In the genomic region with DNA sequence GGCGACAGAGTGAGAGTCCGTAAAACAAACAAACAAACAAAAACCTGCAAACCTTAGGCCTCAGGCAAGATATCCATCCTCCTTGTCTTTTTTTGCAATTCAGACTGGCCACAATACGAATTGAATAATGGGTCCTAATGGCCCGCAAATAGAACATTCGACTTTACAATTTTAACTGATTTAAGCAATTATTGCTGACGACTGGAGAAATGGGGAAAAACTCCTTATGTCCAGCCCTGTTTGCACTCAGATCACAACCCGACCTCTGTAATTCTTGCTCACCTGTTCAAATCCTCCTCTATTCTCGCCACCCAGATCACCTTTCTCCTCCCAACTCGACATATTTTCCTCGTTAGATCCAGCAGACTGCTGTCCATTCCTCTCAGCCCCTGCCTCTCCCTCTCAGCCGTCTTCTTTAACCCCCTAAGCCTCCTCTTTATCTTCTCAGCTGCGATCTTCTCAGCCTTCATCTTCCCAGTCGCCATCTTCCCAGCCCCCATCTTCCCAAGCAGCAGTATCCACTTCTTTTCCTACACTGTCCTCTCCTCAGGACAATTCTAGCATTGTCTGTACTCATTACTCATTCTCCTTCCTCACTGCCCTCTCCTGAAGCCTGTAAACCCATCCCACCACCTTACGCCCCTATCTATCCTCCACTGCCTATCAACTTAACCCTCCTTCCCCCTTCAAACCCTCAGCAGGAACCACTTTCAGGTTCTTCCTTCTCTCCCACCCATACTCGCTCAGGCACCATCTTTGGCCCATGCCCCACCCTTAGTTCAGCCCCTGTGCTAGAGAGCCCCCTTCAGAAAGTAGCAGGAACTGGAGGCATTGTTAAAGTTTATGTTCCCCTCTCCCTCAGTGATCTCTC, we compare ENCODE assay signal across 13 cellular contexts.
A peak's percentile ranks its signal among the peaks of the same experiment; 100 is the strongest.
DNase-seq lines count a peak whose midpoint lies in the region; ATAC-seq and TF ChIP-seq lines count a peak whose summit lies in the region.
"Had no signal": no experiment of that assay in that cellular context is flagged by ENCODE, and none has a peak within 500 bp of the region (broad histone marks: within the 10 kb centered on the region; RNA-seq: fewer than 3 reads in every experiment).

No MANE protein-coding gene starts in this region.

- DNase-seq in HCT116 (ENCODE audit: low read depth, low spot score) (no peak), OCI-M1 (lab: John Stamatoyannopoulos, UW) (peak; percentile 62), fibroblast of the aortic adventitia (ENCODE audit: low read depth) (no peak), left lobe of liver (ENCODE audit: low spot score) (no peak)
- no peak for DNase-seq in activated T-helper 2 cell treated with anti-CD3 and anti-CD28 coated beads, Interferon-gamma antibody, Interleukin-2, Interleukin-4, amounts not matched to agents 10 μg/mL and 5 μg/mL and 100 μg/mL, durations not matched to agents 14 hours and 24 hours and 36 hours (ENCODE audit: low spot score)
- DNase-seq: activated naive CD4-positive, alpha-beta T cell treated with anti-CD3 and anti-CD28 coated beads, Interleukin-2, amount 10 ng/mL, durations not matched to agents 7 days and 5 days; CD4-positive, CD25-positive, alpha-beta regulatory T cell; NCI-H1417; NCI-H69 had no signal

- H3K27me3 ChIP-seq in DOHH2 (ENCODE audit: control insufficient read depth, low read length) = no peaks in the 10 kb centered on the region
- no peaks in the 10 kb centered on the region for H3K27me3 ChIP-seq in HCT116 (ENCODE audit: insufficient read depth, low read length)
- no peaks in the 10 kb centered on the region for H3K27me3 ChIP-seq in gastroesophageal sphincter
- H3K27me3 ChIP-seq: esophagus muscularis mucosa had no signal

- H3K36me3 ChIP-seq in DOHH2 (ENCODE audit: control insufficient read depth, low read length) (no peaks in the 10 kb centered on the region), HCT116 (ENCODE audit: control insufficient read depth in 1 of 2, insufficient read depth in 2 of 2, low read length in 2 of 2) (no peaks in the 10 kb centered on the region), gastroesophageal sphincter (no peaks in the 10 kb centered on the region)
- H3K36me3 ChIP-seq: esophagus muscularis mucosa had no signal

- TF ChIP-seq CTCF in DOHH2 (IDR thresholded peaks at IDR 0.05; ENCODE audit: low read depth, low read length, poor library complexity, severe bottlenecking) = peak; percentile 68
- peak in 2 of 3 experiments; percentile 40 to 42; a peak in 4 of 6 replicates for TF ChIP-seq CTCF in HCT116 (IDR thresholded peaks at IDR 0.05 in 2 of 3, conservative IDR thresholded peaks at IDR 0.05 in 1 of 3; ENCODE audit: borderline replicate concordance in 1 of 3, insufficient read depth in 1 of 3, low read depth in 2 of 3, low read length in 2 of 3)
- peak; percentile 12 for TF ChIP-seq CTCF in fibroblast of the aortic adventitia (IDR thresholded peaks at IDR 0.05; ENCODE audit: insufficient read depth, low read length)
- TF ChIP-seq CTCF in gastroesophageal sphincter (IDR thresholded peaks at IDR 0.05) = no peak

- no peaks in the 10 kb centered on the region for H3K9me3 ChIP-seq in DOHH2 (ENCODE audit: control insufficient read depth, insufficient read depth, low read length)
- H3K9me3 ChIP-seq in HCT116 (ENCODE audit: control insufficient read depth in 1 of 2, insufficient read depth in 1 of 2, low read depth in 1 of 2, low read length in 2 of 2) = 0 out of 4 replicates have a peak, but pooled peaks cover 0 to 2% of the 10 kb centered on the region in 2 experiments
- H3K9me3 ChIP-seq in gastroesophageal sphincter = peaks cover 0 to 7% (median 0%) of the 10 kb centered on the region in 3 donors

- peaks cover 10% of the 10 kb centered on the region for H3K4me1 ChIP-seq in DOHH2 (ENCODE audit: control insufficient read depth, low read length)
- H3K4me1 ChIP-seq in HCT116 (ENCODE audit: control insufficient read depth in 1 of 2, insufficient read depth in 2 of 2, low read length in 2 of 2) = peaks cover 7 to 19% of the 10 kb centered on the region in 2 experiments
- H3K4me1 ChIP-seq in gastroesophageal sphincter = peaks cover 0 to 6% (median 0%) of the 10 kb centered on the region in 3 donors

- no peaks in the 10 kb centered on the region for H3K79me2 ChIP-seq in DOHH2 (ENCODE audit: control insufficient read depth, low read length)
- no peaks in the 10 kb centered on the region for H3K79me2 ChIP-seq in HCT116 (ENCODE audit: insufficient read depth, low read length)

- no peaks in the 10 kb centered on the region for H3F3A ChIP-seq in DOHH2 (ENCODE audit: control insufficient read depth, insufficient read depth)

- CTCF ChIA-PET in HCT116 (lab: Charles Lee) = no interaction called here

- POLR2A ChIA-PET in HCT116 (lab: Charles Lee) = no interaction called here

- H3K4me2 ChIP-seq in DOHH2 (ENCODE audit: low read length) (peak overlapping the region; percentile 16; the same call in 1 of the 2 replicates), HCT116 (ENCODE audit: low read length) (no peak overlapping the region)

- H3K4me1 Mint-ChIP-seq in activated T-helper 2 cell treated with anti-CD3 and anti-CD28 coated beads, Interferon-gamma antibody, Interleukin-2, Interleukin-4, amounts not matched to agents 10 μg/mL and 5 μg/mL and 100 μg/mL, durations not matched to agents 14 hours and 24 hours and 36 hours (ENCODE audit: low read depth) = no peaks in the 10 kb centered on the region
- H3K4me1 Mint-ChIP-seq: activated naive CD4-positive, alpha-beta T cell treated with anti-CD3 and anti-CD28 coated beads, Interleukin-2, amount 10 ng/mL, durations not matched to agents 7 days and 5 days; CD4-positive, CD25-positive, alpha-beta regulatory T cell had no signal

- no peaks in the 10 kb centered on the region for H4K20me1 ChIP-seq in DOHH2 (ENCODE audit: control insufficient read depth, insufficient read depth, low read depth, low read length)
- H4K20me1 ChIP-seq in HCT116 (ENCODE audit: insufficient read depth) = no peaks in the 10 kb centered on the region

- H2AFZ ChIP-seq in HCT116 (ENCODE audit: low read depth, low read length, poor library complexity, severe bottlenecking) = no peak overlapping the region

- no peaks in the 10 kb centered on the region for H3K36me3 Mint-ChIP-seq in activated T-helper 2 cell treated with anti-CD3 and anti-CD28 coated beads, Interferon-gamma antibody, Interleukin-2, Interleukin-4, amounts not matched to agents 10 μg/mL and 5 μg/mL and 100 μg/mL, durations not matched to agents 14 hours and 24 hours and 36 hours (ENCODE audit: low read depth)
- H3K36me3 Mint-ChIP-seq: activated naive CD4-positive, alpha-beta T cell treated with anti-CD3 and anti-CD28 coated beads, Interleukin-2, amount 10 ng/mL, durations not matched to agents 7 days and 5 days; CD4-positive, CD25-positive, alpha-beta regulatory T cell had no signal

- 90 to 91% methylated on average over 10 to 15 of the region's 15 CpGs for WGBS in gastroesophageal sphincter (ENCODE audit: low coverage in 1 of 2), 2 donors

- H3K27ac ChIP-seq in DOHH2 (ENCODE audit: low read depth, low read length) = no peak overlapping the region
- H3K27ac ChIP-seq in HCT116 (ENCODE audit: low read depth, low read length) = no peak overlapping the region
- no peak overlapping the region for H3K27ac ChIP-seq in gastroesophageal sphincter
- H3K27ac ChIP-seq: esophagus muscularis mucosa had no signal

- TF ChIP-seq POLR2A in HCT116 (IDR thresholded peaks at IDR 0.05; ENCODE audit: borderline replicate concordance, extremely low read depth, insufficient read depth, insufficient read length) = no peak
- no peak for TF ChIP-seq POLR2A in gastroesophageal sphincter (IDR thresholded peaks at IDR 0.05)

- H3K4me3 Mint-ChIP-seq in activated T-helper 2 cell treated with anti-CD3 and anti-CD28 coated beads, Interferon-gamma antibody, Interleukin-2, Interleukin-4, amounts not matched to agents 10 μg/mL and 5 μg/mL and 100 μg/mL, durations not matched to agents 14 hours and 24 hours and 36 hours (ENCODE audit: low read depth) = no peak overlapping the region
- H3K4me3 Mint-ChIP-seq: activated naive CD4-positive, alpha-beta T cell treated with anti-CD3 and anti-CD28 coated beads, Interleukin-2, amount 10 ng/mL, durations not matched to agents 7 days and 5 days; CD4-positive, CD25-positive, alpha-beta regulatory T cell had no signal

- no peak overlapping the region for H3K27ac Mint-ChIP-seq in activated T-helper 2 cell treated with anti-CD3 and anti-CD28 coated beads, Interferon-gamma antibody, Interleukin-2, Interleukin-4, amounts not matched to agents 10 μg/mL and 5 μg/mL and 100 μg/mL, durations not matched to agents 14 hours and 24 hours and 36 hours
- H3K27ac Mint-ChIP-seq: activated naive CD4-positive, alpha-beta T cell treated with anti-CD3 and anti-CD28 coated beads, Interleukin-2, amount 10 ng/mL, durations not matched to agents 7 days and 5 days; CD4-positive, CD25-positive, alpha-beta regulatory T cell had no signal

- H3K9me2 ChIP-seq in DOHH2 (replicated peaks; ENCODE audit: control insufficient read depth, low read length) = no peaks in the 10 kb centered on the region
- H3K9me2 ChIP-seq in HCT116 (ENCODE audit: insufficient read depth) = no peaks in the 10 kb centered on the region

- H3K4me3 ChIP-seq in DOHH2 (ENCODE audit: low read length) (no peak overlapping the region), HCT116 (replicated peaks in 1 of 2; ENCODE audit: low read depth in 1 of 2, low read length in 2 of 2) (no peak overlapping the region), fibroblast of the aortic adventitia (ENCODE audit: low read depth, low read length) (no peak overlapping the region), gastroesophageal sphincter (no peak overlapping the region)
- H3K4me3 ChIP-seq: esophagus muscularis mucosa had no signal

- TF ChIP-seq EP300 in gastroesophageal sphincter (IDR thresholded peaks at IDR 0.05) = no peak

- no peaks in the 10 kb centered on the region for H3K9me3 Mint-ChIP-seq in activated T-helper 2 cell treated with anti-CD3 and anti-CD28 coated beads, Interferon-gamma antibody, Interleukin-2, Interleukin-4, amounts not matched to agents 10 μg/mL and 5 μg/mL and 100 μg/mL, durations not matched to agents 14 hours and 24 hours and 36 hours
- H3K9me3 Mint-ChIP-seq: activated naive CD4-positive, alpha-beta T cell treated with anti-CD3 and anti-CD28 coated beads, Interleukin-2, amount 10 ng/mL, durations not matched to agents 7 days and 5 days; CD4-positive, CD25-positive, alpha-beta regulatory T cell had no signal

- H3K27me3 Mint-ChIP-seq in activated T-helper 2 cell treated with anti-CD3 and anti-CD28 coated beads, Interferon-gamma antibody, Interleukin-2, Interleukin-4, amounts not matched to agents 10 μg/mL and 5 μg/mL and 100 μg/mL, durations not matched to agents 14 hours and 24 hours and 36 hours (ENCODE audit: low read depth) = peaks cover 1% of the 10 kb centered on the region
- H3K27me3 Mint-ChIP-seq: activated naive CD4-positive, alpha-beta T cell treated with anti-CD3 and anti-CD28 coated beads, Interleukin-2, amount 10 ng/mL, durations not matched to agents 7 days and 5 days had no signal

- no peak overlapping the region for H3K9ac ChIP-seq in HCT116 (ENCODE audit: low read length)

- intact Hi-C loops in HCT116 (cut with micrococcal nuclease) = no loop called here
- intact Hi-C loops in activated T-helper 2 cell treated with anti-CD3 and anti-CD28 coated beads, Interferon-gamma antibody, Interleukin-2, Interleukin-4, amounts not matched to agents 10 μg/mL and 5 μg/mL and 100 μg/mL, durations not matched to agents 14 hours and 24 hours and 36 hours (cut with micrococcal nuclease) = no loop called here

- peak; percentile 55 for TF ChIP-seq RAD21 in HCT116 (IDR thresholded peaks at IDR 0.05; ENCODE audit: low read depth)

- RAD21 ChIA-PET in HCT116 (lab: Charles Lee; ENCODE audit: low non-redundant PET in 1 of 2, low total read pairs in 2 of 2, uncharacterized antibody in 2 of 2, unreplicated experiment in 2 of 2) = no interaction called here

- ATAC-seq in HCT116 (peak; percentile 74), HG03354 (IDR thresholded peaks at IDR 0.05; ENCODE audit: poor library complexity, severe bottlenecking, unreplicated experiment) (no peak), left lobe of liver (no peak), gastroesophageal sphincter (no peak)

- no TSS peak for BruUV-seq in HCT116 (replicated peaks; lab: Mats Ljungman, UMichigan)

Comparison
In these comparisons a context has a peak if more than half of its experiments do, and no peak if none do; other contexts are left out.
1. CTCF ChIP-seq: peak in DOHH2 (single experiment), HCT116 (2 of 3) and fibroblast of the aortic adventitia (single experiment); none in gastroesophageal sphincter (0 of 4).